ENCODE assay signal across 1 cellular context in the genomic region with DNA sequence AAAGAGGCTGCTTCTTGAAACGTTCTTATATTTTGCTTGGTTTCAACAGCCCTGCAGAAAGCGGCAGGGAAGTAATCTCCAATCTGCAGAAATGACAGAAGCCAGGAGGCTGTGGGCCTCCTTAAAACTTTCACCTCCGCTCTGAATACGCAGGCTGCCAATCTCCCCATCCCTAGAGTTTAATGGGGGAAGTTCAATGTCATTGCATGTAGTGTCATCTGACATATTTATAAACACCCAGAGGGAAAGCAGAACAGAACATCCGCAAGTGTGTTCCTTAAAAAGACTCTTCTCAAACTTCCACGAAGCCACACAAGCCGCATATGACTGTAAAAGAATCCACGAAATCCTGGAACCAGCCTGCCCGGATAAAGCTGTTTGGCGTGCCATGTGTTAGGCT.
TF ChIP-seq lines count a peak whose summit lies in the region.

No MANE protein-coding gene starts in this region.

TF ChIP-seq in HepG2, 621 proteins besides CTCF, POLR2A, EP300 and RAD21:
- TF ChIP-seq MATR3 (CRISPR knock-in tag; IDR thresholded peaks at IDR 0.05) (no peak), ZNF224 (CRISPR knock-in tag; IDR thresholded peaks at IDR 0.05) (no peak), NFKBIZ (CRISPR knock-in tag; IDR thresholded peaks at IDR 0.05) (no peak), KAT8 (CRISPR knock-in tag; IDR thresholded peaks at IDR 0.05) (no peak), ZNF879 (CRISPR knock-in tag; IDR thresholded peaks at IDR 0.05) (no peak), KLF16 (CRISPR knock-in tag; IDR thresholded peaks at IDR 0.05) (no peak), ZNF83 (CRISPR knock-in tag; IDR thresholded peaks at IDR 0.05; ENCODE audit: borderline replicate concordance) (no peak)
- TF ChIP-seq, protein P1, sequence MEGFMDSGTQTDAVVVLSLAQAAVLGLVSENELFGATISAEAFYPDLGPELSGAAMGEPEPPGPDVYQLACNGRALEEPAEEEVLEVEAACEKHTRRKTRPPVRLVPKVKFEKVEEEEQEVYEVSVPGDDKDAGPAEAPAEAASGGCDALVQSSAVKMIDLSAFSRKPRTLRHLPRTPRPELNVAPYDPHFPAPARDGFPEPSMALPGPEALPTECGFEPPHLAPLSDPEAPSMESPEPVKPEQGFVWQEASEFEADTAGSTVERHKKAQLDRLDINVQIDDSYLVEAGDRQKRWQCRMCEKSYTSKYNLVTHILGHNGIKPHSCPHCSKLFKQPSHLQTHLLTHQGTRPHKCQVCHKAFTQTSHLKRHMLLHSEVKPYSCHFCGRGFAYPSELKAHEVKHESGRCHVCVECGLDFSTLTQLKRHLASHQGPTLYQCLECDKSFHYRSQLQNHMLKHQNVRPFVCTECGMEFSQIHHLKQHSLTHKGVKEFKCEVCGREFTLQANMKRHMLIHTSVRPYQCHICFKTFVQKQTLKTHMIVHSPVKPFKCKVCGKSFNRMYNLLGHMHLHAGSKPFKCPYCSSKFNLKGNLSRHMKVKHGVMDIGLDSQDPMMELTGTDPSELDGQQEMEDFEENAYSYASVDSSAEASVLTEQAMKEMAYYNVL (CRISPR knock-in tag; IDR thresholded peaks at IDR 0.05; ENCODE audit: borderline replicate concordance), result no peak
